1 cellular context compared by ENCODE assay signal in the genomic region with DNA sequence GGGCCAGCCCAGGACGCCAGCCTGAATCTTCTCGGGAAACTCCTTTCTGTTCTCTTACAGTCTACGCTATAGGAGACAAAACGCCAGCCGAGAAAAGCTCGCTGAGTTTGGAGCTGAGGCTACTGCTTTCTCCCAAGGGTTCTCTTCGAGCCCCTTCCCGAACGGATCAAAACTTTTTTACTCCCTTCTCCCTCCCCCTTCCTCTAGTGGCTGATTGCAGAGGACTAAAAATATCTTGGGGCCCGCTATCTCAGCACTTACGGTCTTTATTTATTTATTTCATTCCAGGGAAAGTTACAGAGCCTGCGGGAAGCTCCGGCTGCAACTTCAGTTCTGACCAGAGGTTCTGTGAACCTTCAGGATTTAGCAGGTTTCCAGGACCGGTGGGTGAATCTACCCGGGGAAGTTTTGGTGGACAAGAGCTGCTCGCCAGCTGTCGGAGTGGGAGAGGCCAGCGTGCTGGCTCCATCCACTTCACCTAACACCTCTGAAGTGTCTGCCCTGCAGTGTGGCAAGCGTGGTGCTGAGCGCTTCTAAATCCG.
TF ChIP-seq lines count a peak whose summit lies in the region.

No MANE protein-coding gene starts in this region.

TF ChIP-seq in SK-N-SH, 30 proteins besides CTCF, POLR2A, EP300 and RAD21 (continued from another document):
- TF ChIP-seq NFIC (IDR thresholded peaks at IDR 0.05; ENCODE audit: borderline replicate concordance) (no peak), MXI1 (IDR thresholded peaks at IDR 0.05; ENCODE audit: low read depth, low read length) (no peak), FOXM1 (IDR thresholded peaks at IDR 0.05; ENCODE audit: low read depth) (no peak), TAF1 (IDR thresholded peaks at IDR 0.05; ENCODE audit: borderline replicate concordance, low read depth, low read length) (no peak)
- TF ChIP-seq, protein P1, sequence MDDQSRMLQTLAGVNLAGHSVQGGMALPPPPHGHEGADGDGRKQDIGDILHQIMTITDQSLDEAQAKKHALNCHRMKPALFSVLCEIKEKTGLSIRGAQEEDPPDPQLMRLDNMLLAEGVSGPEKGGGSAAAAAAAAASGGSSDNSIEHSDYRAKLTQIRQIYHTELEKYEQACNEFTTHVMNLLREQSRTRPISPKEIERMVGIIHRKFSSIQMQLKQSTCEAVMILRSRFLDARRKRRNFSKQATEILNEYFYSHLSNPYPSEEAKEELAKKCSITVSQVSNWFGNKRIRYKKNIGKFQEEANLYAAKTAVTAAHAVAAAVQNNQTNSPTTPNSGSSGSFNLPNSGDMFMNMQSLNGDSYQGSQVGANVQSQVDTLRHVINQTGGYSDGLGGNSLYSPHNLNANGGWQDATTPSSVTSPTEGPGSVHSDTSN (IDR thresholded peaks at IDR 0.05): no peak
- TF ChIP-seq, protein P2, sequence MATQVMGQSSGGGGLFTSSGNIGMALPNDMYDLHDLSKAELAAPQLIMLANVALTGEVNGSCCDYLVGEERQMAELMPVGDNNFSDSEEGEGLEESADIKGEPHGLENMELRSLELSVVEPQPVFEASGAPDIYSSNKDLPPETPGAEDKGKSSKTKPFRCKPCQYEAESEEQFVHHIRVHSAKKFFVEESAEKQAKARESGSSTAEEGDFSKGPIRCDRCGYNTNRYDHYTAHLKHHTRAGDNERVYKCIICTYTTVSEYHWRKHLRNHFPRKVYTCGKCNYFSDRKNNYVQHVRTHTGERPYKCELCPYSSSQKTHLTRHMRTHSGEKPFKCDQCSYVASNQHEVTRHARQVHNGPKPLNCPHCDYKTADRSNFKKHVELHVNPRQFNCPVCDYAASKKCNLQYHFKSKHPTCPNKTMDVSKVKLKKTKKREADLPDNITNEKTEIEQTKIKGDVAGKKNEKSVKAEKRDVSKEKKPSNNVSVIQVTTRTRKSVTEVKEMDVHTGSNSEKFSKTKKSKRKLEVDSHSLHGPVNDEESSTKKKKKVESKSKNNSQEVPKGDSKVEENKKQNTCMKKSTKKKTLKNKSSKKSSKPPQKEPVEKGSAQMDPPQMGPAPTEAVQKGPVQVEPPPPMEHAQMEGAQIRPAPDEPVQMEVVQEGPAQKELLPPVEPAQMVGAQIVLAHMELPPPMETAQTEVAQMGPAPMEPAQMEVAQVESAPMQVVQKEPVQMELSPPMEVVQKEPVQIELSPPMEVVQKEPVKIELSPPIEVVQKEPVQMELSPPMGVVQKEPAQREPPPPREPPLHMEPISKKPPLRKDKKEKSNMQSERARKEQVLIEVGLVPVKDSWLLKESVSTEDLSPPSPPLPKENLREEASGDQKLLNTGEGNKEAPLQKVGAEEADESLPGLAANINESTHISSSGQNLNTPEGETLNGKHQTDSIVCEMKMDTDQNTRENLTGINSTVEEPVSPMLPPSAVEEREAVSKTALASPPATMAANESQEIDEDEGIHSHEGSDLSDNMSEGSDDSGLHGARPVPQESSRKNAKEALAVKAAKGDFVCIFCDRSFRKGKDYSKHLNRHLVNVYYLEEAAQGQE (IDR thresholded peaks at IDR 0.05; ENCODE audit: low read depth, low read length): no peak
- TF ChIP-seq, protein P3, sequence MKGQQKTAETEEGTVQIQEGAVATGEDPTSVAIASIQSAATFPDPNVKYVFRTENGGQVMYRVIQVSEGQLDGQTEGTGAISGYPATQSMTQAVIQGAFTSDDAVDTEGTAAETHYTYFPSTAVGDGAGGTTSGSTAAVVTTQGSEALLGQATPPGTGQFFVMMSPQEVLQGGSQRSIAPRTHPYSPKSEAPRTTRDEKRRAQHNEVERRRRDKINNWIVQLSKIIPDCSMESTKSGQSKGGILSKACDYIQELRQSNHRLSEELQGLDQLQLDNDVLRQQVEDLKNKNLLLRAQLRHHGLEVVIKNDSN (IDR thresholded peaks at IDR 0.05; ENCODE audit: borderline replicate concordance, low read depth): no peak
- TF ChIP-seq, protein P4, sequence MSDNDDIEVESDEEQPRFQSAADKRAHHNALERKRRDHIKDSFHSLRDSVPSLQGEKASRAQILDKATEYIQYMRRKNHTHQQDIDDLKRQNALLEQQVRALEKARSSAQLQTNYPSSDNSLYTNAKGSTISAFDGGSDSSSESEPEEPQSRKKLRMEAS (IDR thresholded peaks at IDR 0.05; ENCODE audit: low read depth): no peak
TF ChIP-seq in SK-N-SH: peak in this region for 3.
